22 cellular contexts compared by ENCODE assay signal in genomic region chr11:117693344-117693743, GRCh38.
"Had no signal": no experiment of that assay in that cellular context is flagged by ENCODE, and none has a peak within 500 bp of the region (broad histone marks: within the 10 kb centered on the region; RNA-seq: fewer than 3 reads in every experiment).

No MANE protein-coding gene starts in this region.

- H3K27ac ChIP-seq: gastrocnemius medialis, neutrophil, psoas muscle, right lobe of liver, testis, tibial nerve had no signal

- H3K4me3 Mint-ChIP-seq: immature natural killer cell; naive thymus-derived CD4-positive, alpha-beta T cell; nephron progenitor cell; stimulated activated naive B cell treated with anti-CD40 and anti-IgM and Interleukin-4, amounts not matched to agents 10 μg/mL and 1 μg/mL and 100 μg/mL, for 72 hours; stimulated activated naive CD8-positive, alpha-beta T cell treated with anti-CD3 and anti-CD28 coated beads, Interleukin-15, amount 100 ng/mL, for 72 hours had no signal

- H3K36me3 ChIP-seq: gastrocnemius medialis, neutrophil, tibial nerve had no signal

- H3K27me3 Mint-ChIP-seq: stimulated activated naive CD8-positive, alpha-beta T cell treated with anti-CD3 and anti-CD28 coated beads, Interleukin-15, amount 100 ng/mL, for 72 hours had no signal

- ATAC-seq: esophagus mucosa; gastrocnemius medialis; left cardiac atrium; left ventricle myocardium superior; naive thymus-derived CD4-positive, alpha-beta T cell; psoas muscle; right lobe of liver; stimulated activated naive B cell treated with anti-CD40 and anti-IgM and Interleukin-4, amounts not matched to agents 10 μg/mL and 1 μg/mL and 100 μg/mL, for 72 hours; stimulated activated naive CD8-positive, alpha-beta T cell treated with anti-CD3 and anti-CD28 coated beads, Interleukin-15, amount 100 ng/mL, for 72 hours had no signal

- H3K4me1 Mint-ChIP-seq: immature natural killer cell; naive thymus-derived CD4-positive, alpha-beta T cell; nephron progenitor cell; stimulated activated naive CD8-positive, alpha-beta T cell treated with anti-CD3 and anti-CD28 coated beads, Interleukin-15, amount 100 ng/mL, for 72 hours had no signal

- H3K9me3 Mint-ChIP-seq: immature natural killer cell; naive thymus-derived CD4-positive, alpha-beta T cell; nephron progenitor cell; stimulated activated naive B cell treated with anti-CD40 and anti-IgM and Interleukin-4, amounts not matched to agents 10 μg/mL and 1 μg/mL and 100 μg/mL, for 72 hours; stimulated activated naive CD8-positive, alpha-beta T cell treated with anti-CD3 and anti-CD28 coated beads, Interleukin-15, amount 100 ng/mL, for 72 hours had no signal

- H3K4me1 ChIP-seq: gastrocnemius medialis, psoas muscle, right lobe of liver, testis, tibial nerve had no signal

- DNase-seq: cortex of kidney; dorsolateral prefrontal cortex; effector CD8-positive, alpha-beta T cell; gastrocnemius medialis; immature natural killer cell; left cardiac atrium; left ventricle myocardium superior; mesendoderm; naive thymus-derived CD4-positive, alpha-beta T cell; nephron progenitor cell; psoas muscle; retina; right lobe of liver; stimulated activated CD4-positive, alpha-beta T cell treated with anti-CD3 and anti-CD28 coated beads, Interleukin-1b, Interleukin-23, amount 100 ng/mL, for 48 hours; stimulated activated CD4-positive, alpha-beta T cell treated with anti-CD3 and anti-CD28 coated beads, Interleukin-4, amount 100 ng/mL, for 4 hours; stimulated activated naive B cell treated with anti-CD40 and anti-IgM and Interleukin-4, amounts not matched to agents 10 μg/mL and 1 μg/mL and 100 μg/mL, for 72 hours; stimulated activated naive CD8-positive, alpha-beta T cell treated with anti-CD3 and anti-CD28 coated beads, Interleukin-15, amount 100 ng/mL, for 72 hours; testis had no signal

- H3K27ac Mint-ChIP-seq: immature natural killer cell; naive thymus-derived CD4-positive, alpha-beta T cell; nephron progenitor cell; stimulated activated naive B cell treated with anti-CD40 and anti-IgM and Interleukin-4, amounts not matched to agents 10 μg/mL and 1 μg/mL and 100 μg/mL, for 72 hours; stimulated activated naive CD8-positive, alpha-beta T cell treated with anti-CD3 and anti-CD28 coated beads, Interleukin-15, amount 100 ng/mL, for 72 hours had no signal

- H3K27me3 ChIP-seq: dorsolateral prefrontal cortex, gastrocnemius medialis, right lobe of liver, testis had no signal

- H3K36me3 Mint-ChIP-seq: immature natural killer cell; naive thymus-derived CD4-positive, alpha-beta T cell; stimulated activated naive B cell treated with anti-CD40 and anti-IgM and Interleukin-4, amounts not matched to agents 10 μg/mL and 1 μg/mL and 100 μg/mL, for 72 hours had no signal

- H3K9me3 ChIP-seq: gastrocnemius medialis, neutrophil, psoas muscle, right lobe of liver, testis, tibial nerve had no signal

- H3K4me3 ChIP-seq: dorsolateral prefrontal cortex, gastrocnemius medialis, lung, psoas muscle, right lobe of liver, testis, tibial nerve had no signal
